ENCODE assay signal across 14 cellular contexts in the genomic region with DNA sequence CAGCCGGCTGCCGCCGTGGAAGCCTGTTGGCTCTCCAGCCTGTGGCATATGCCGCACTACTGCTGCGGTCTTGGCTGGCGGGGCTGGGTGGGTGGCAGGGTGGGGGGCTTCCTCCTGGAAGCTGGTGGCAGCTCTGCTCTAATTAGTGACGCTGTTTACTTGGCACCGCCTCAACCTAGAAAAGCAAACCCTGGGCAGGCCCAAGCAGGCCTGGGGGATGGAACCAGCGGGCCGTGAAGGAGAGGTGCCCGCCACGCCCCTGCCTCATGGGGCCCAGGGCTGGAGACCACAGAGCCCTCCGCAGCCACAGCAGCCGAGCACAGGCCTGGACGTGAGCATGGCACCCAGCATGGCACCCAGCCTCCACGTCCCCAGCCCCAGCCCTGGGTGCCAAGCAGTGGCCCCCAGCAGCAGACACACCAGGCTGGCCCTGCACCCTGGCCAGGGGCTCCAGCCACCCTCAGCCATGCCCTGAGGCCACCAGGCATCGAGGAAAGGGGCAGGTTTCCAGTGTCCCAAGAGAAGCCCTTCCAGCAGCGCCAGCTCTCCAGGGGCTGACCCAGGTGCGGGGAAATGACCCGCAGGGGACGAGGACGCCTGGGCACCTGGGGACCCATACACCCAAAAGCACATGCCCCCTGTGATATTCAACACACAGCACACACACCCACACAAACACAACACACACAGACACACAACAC. TPM values are rescaled to one million over a fixed set of nuclear protein-coding genes. Genes with fewer than 3 reads are reported as not detected.
DNase-seq lines count a peak whose midpoint lies in the region; ATAC-seq and TF ChIP-seq lines count a peak whose summit lies in the region.
"Had no signal": no experiment of that assay in that cellular context is flagged by ENCODE, and none has a peak within 500 bp of the region (broad histone marks: within the 10 kb centered on the region; RNA-seq: fewer than 3 reads in every experiment).

No MANE protein-coding gene starts in this region.

- ATAC-seq in DND-41 (ENCODE audit: insufficient read depth, low read depth) = peak; percentile 60
- ATAC-seq: sciatic nerve had no signal

- H3K27me3 ChIP-seq in DND-41 (ENCODE audit: insufficient read depth, low read length, poor library complexity) (no peaks in the 10 kb centered on the region), neural progenitor cell (no peaks in the 10 kb centered on the region), adrenal gland (no peaks in the 10 kb centered on the region), mesendoderm (ENCODE audit: insufficient read depth, low read length, poor library complexity) (no peaks in the 10 kb centered on the region)

- TF ChIP-seq CTCF in DND-41 (IDR thresholded peaks at IDR 0.05; ENCODE audit: borderline replicate concordance, extremely low read depth, low read length, poor library complexity, severe bottlenecking) = no peak
- no peak for TF ChIP-seq CTCF in neural progenitor cell (IDR thresholded peaks at IDR 0.05)
- no peak for TF ChIP-seq CTCF in adrenal gland (IDR thresholded peaks at IDR 0.05)

- H3F3A ChIP-seq in neural progenitor cell (ENCODE audit: low read depth) = peaks cover 28% of the 10 kb centered on the region

- H4K20me1 ChIP-seq in DND-41 (ENCODE audit: insufficient read depth, low read length) = peaks cover 8% of the 10 kb centered on the region; the same call in 1 of the 2 replicates
- no peaks in the 10 kb centered on the region for H4K20me1 ChIP-seq in neural progenitor cell (ENCODE audit: low read depth)

- intact Hi-C loops in adrenal gland (cut with DNase I) = no loop called here

- H2AK5ac ChIP-seq in mesendoderm (ENCODE audit: low read length) = no peak overlapping the region

- no peak overlapping the region for H2BK120ac ChIP-seq in mesendoderm (ENCODE audit: low read depth, low read length)

- DNase-seq in DND-41 (peak; percentile 58), NCI-H1436 (lab: John Stamatoyannopoulos, UW) (peak; percentile 85), NCI-H748 treated with DMSO at 0.1 percent for 48 hours (lab: John Stamatoyannopoulos, UW) (peak; percentile 75), neural progenitor cell (ENCODE audit: low spot score) (no peak), adrenal gland (no peak), mesendoderm (no peak), NCI-H226 (no peak)
- DNase-seq: activated CD8-positive, alpha-beta memory T cell treated with anti-CD3 and anti-CD28 coated beads, Interleukin-2, amount 50 U/mL, for 48 hours; amygdala; GOT3; hippocampal formation; PC-9; tibial artery had no signal

- H3K4me1 ChIP-seq in DND-41 (ENCODE audit: insufficient read depth, low read length) = no peaks in the 10 kb centered on the region; the same call in 1 of the 2 replicates
- H3K4me1 ChIP-seq in neural progenitor cell = no peaks in the 10 kb centered on the region
- H3K4me1 ChIP-seq in adrenal gland (replicated peaks in 1 of 2) = no peaks in the 10 kb centered on the region
- no peaks in the 10 kb centered on the region for H3K4me1 ChIP-seq in mesendoderm (ENCODE audit: control insufficient read depth, low read depth, low read length)
- H3K4me1 ChIP-seq: tibial artery had no signal

- peaks cover 6% of the 10 kb centered on the region for H3K4me1 Mint-ChIP-seq in neural progenitor cell

- 70 to 81% (median 72%) methylated on average over 6 to 22 of the region's 22 CpGs for WGBS in adrenal gland, 4 donors
- WGBS in mesendoderm (ENCODE audit: extremely low coverage, insufficient coverage, low lambda C conversion rate) = no CpG with 5 or more reads among the region's 22 CpGs

- H3K9me3 ChIP-seq in DND-41 (ENCODE audit: insufficient read depth, low read length, severe bottlenecking) = no peaks in the 10 kb centered on the region
- no peaks in the 10 kb centered on the region for H3K9me3 ChIP-seq in neural progenitor cell (ENCODE audit: low read depth)
- H3K9me3 ChIP-seq in adrenal gland (replicated peaks in 1 of 3) = no peaks in the 10 kb centered on the region

- H3K27ac Mint-ChIP-seq in neural progenitor cell = no peak overlapping the region

- H3K18ac ChIP-seq in mesendoderm (ENCODE audit: low read length) = no peak overlapping the region

- H3K36me3 Mint-ChIP-seq in neural progenitor cell = no peaks in the 10 kb centered on the region

- peaks cover 4% of the 10 kb centered on the region for H3K27me3 Mint-ChIP-seq in neural progenitor cell (ENCODE audit: insufficient read depth, low read depth)

- H3K79me2 ChIP-seq in DND-41 (ENCODE audit: insufficient read depth, low read length) (no peaks in the 10 kb centered on the region), neural progenitor cell (ENCODE audit: low read depth) (no peaks in the 10 kb centered on the region), mesendoderm (ENCODE audit: control insufficient read depth, insufficient read depth, low read length) (no peaks in the 10 kb centered on the region)

- no peak overlapping the region for H3K4me3 ChIP-seq in DND-41 (ENCODE audit: low read depth in 1 of 2, low read length in 2 of 2)
- no peak overlapping the region for H3K4me3 ChIP-seq in neural progenitor cell
- no peak overlapping the region for H3K4me3 ChIP-seq in adrenal gland
- no peak overlapping the region for H3K4me3 ChIP-seq in mesendoderm (ENCODE audit: low read length)
- H3K4me3 ChIP-seq: PC-9, tibial artery had no signal

- H4K5ac ChIP-seq in mesendoderm (ENCODE audit: low read length) = no peak overlapping the region

- H3K36me3 ChIP-seq in DND-41 (ENCODE audit: insufficient read depth, low read length) (no peaks in the 10 kb centered on the region), neural progenitor cell (no peaks in the 10 kb centered on the region), adrenal gland (replicated peaks in 1 of 2) (no peaks in the 10 kb centered on the region), mesendoderm (ENCODE audit: control insufficient read depth, insufficient read depth, low read length) (no peaks in the 10 kb centered on the region)
- H3K36me3 ChIP-seq: tibial artery had no signal

- H3K4me3 Mint-ChIP-seq in neural progenitor cell = no peak overlapping the region

- H3K79me1 ChIP-seq in mesendoderm (ENCODE audit: low read length) = no peaks in the 10 kb centered on the region

- H4K8ac ChIP-seq in mesendoderm (ENCODE audit: low read depth, low read length) = no peak overlapping the region

- no peak overlapping the region for H2BK15ac ChIP-seq in mesendoderm (replicated peaks; ENCODE audit: low read depth)

- H3K23ac ChIP-seq in mesendoderm (ENCODE audit: low read length) = no peak overlapping the region

- no peak overlapping the region for H2BK5ac ChIP-seq in mesendoderm (ENCODE audit: low read length)

- no peak overlapping the region for H3K4ac ChIP-seq in mesendoderm (ENCODE audit: low read depth, low read length)

- H3K9ac ChIP-seq in DND-41 (ENCODE audit: low read depth, low read length) (no peak overlapping the region), neural progenitor cell (no peak overlapping the region), mesendoderm (ENCODE audit: low read length) (no peak overlapping the region)

- H3K27ac ChIP-seq in DND-41 (ENCODE audit: low read length) = no peak overlapping the region
- H3K27ac ChIP-seq in neural progenitor cell = peak overlapping the region; percentile 29
- H3K27ac ChIP-seq in adrenal gland = no peak overlapping the region
- H3K27ac ChIP-seq in mesendoderm (ENCODE audit: low read depth, low read length) = no peak overlapping the region
- H3K27ac ChIP-seq: PC-9, tibial artery had no signal

- H2AFZ ChIP-seq in DND-41 (ENCODE audit: low read depth, low read length) = no peak overlapping the region
- no peak overlapping the region for H2AFZ ChIP-seq in neural progenitor cell (replicated peaks)
- H2AFZ ChIP-seq: PC-9 had no signal

- no peak overlapping the region for H3K4me2 ChIP-seq in DND-41 (ENCODE audit: insufficient read depth, low read length)
- no peak overlapping the region for H3K4me2 ChIP-seq in neural progenitor cell
- no peak overlapping the region for H3K4me2 ChIP-seq in mesendoderm (ENCODE audit: low read length)
- H3K4me2 ChIP-seq: PC-9 had no signal

- H3K56ac ChIP-seq in mesendoderm (ENCODE audit: low read length) = no peak overlapping the region

- no peak for TF ChIP-seq POLR2A in adrenal gland (IDR thresholded peaks at IDR 0.05)

- no peaks in the 10 kb centered on the region for H3K9me3 Mint-ChIP-seq in neural progenitor cell

RNA-seq across cellular contexts. Expression of a gene that starts 5.4 kb away (rescaled TPM):
- total RNA-seq in neural progenitor cell (ENCODE audit: low replicate concordance) (0.09 TPM in 1 of 2 replicates, not detected in the other), adrenal gland (under 1 TPM in 7 of 8 donors, not detected in 1; 0.04 to 0.19 (median 0.09) TPM)
- polyA plus RNA-seq in adrenal gland = under 1 TPM; under 0.01 to 0.08 (median 0.04) TPM
- under 0.01 TPM for polyA plus RNA-seq in mesendoderm (2013, experiment 1 of 2)
- polyA plus RNA-seq in mesendoderm (2013, experiment 2 of 2) = under 0.01 TPM

RNA-seq across cellular contexts. Expression of a gene that starts 18.1 kb away (rescaled TPM):
- total RNA-seq in neural progenitor cell (ENCODE audit: low replicate concordance) (6.2 and 39.7 TPM in 2 replicates), adrenal gland (10 to 100 TPM in 7 of 8 donors, 1 to 10 TPM in 1; 9.9 to 50.4 (median 17.2) TPM)
- 10 to 100 TPM in 2 of 3 donors, 1 to 10 TPM in 1; 2.9 to 48.9 (median 31.5) TPM for polyA plus RNA-seq in adrenal gland
- 8.2 TPM for polyA plus RNA-seq in mesendoderm (2013, experiment 1 of 2)
- polyA plus RNA-seq in mesendoderm (2013, experiment 2 of 2) = 8.6 TPM

RNA-seq across cellular contexts. Expression of a gene that starts 54.3 kb away (rescaled TPM):
- total RNA-seq in neural progenitor cell (ENCODE audit: low replicate concordance) (3.4 and 15.8 TPM in 2 replicates), adrenal gland (10 to 100 TPM; 12.1 to 28.9 (median 18.3) TPM)
- polyA plus RNA-seq in adrenal gland = 10 to 100 TPM in 2 of 3 donors, 1 to 10 TPM in 1; 3.1 to 20.5 (median 14.7) TPM
- 18.9 TPM for polyA plus RNA-seq in mesendoderm (2013, experiment 1 of 2)
- 19.7 TPM for polyA plus RNA-seq in mesendoderm (2013, experiment 2 of 2)

Comparison
In these comparisons a context has a peak if more than half of its experiments do, and no peak if none do; other contexts are left out.
1. DNase-seq: peak in DND-41 (single experiment), NCI-H1436 (single experiment) and NCI-H748 treated with DMSO at 0.1 percent for 48 hours (single experiment); none in neural progenitor cell (single experiment), adrenal gland (0 of 7), mesendoderm (single experiment) and NCI-H226 (single experiment).